Comparison of ENCODE assay signal across 8 cellular contexts in genomic region chr6:53349209-53349693, GRCh38. TPM values are rescaled to one million over a fixed set of nuclear protein-coding genes. Genes with fewer than 3 reads are reported as not detected.
DNase-seq lines count a peak whose midpoint lies in the region; ATAC-seq, FAIRE-seq and TF ChIP-seq lines count a peak whose summit lies in the region.

No MANE protein-coding gene starts in this region.

- H3K4me3 ChIP-seq in GM12875 (ENCODE audit: low read depth, low read length), result peak overlapping the region; percentile 75
- peak overlapping the region; percentile 62 for H3K4me3 ChIP-seq in RWPE2 (ENCODE audit: severe bottlenecking)
- H3K4me3 ChIP-seq in fibroblast of mammary gland (ENCODE audit: control insufficient read depth, low read depth, low read length), result peak overlapping the region; percentile 87
- peak overlapping the region; percentile 75 to 97 (median 81) for H3K4me3 ChIP-seq in gastrocnemius medialis

- intact Hi-C loops in gastrocnemius medialis (cut with DNase I; ENCODE audit: low total_unique reads), result no loop called here

- H3K27ac ChIP-seq in RWPE2 (ENCODE audit: poor library complexity, severe bottlenecking) (peak overlapping the region; percentile 68), gastrocnemius medialis (peak overlapping the region; percentile 82 to 89 (median 83))

- no peak for TF ChIP-seq POLR2A in gastrocnemius medialis (IDR thresholded peaks at IDR 0.05)

- FAIRE-seq in GM19239 (lab: Jason Lieb, UNC), result no peak

- peaks cover 4% of the 10 kb centered on the region for H3K4me1 ChIP-seq in RWPE2 (ENCODE audit: insufficient read depth, poor library complexity, severe bottlenecking)
- peaks cover 8 to 10% of the 10 kb centered on the region in 2 donors for H3K4me1 ChIP-seq in gastrocnemius medialis

- peaks cover 10% of the 10 kb centered on the region for H3K36me3 ChIP-seq in RWPE2 (ENCODE audit: low read depth)
- no peaks in the 10 kb centered on the region for H3K36me3 ChIP-seq in gastrocnemius medialis

- no peaks in the 10 kb centered on the region for H3K27me3 ChIP-seq in RWPE2 (ENCODE audit: insufficient read depth, poor library complexity, severe bottlenecking)
- peaks cover 16 to 39% (median 24%) of the 10 kb centered on the region in 3 donors for H3K27me3 ChIP-seq in gastrocnemius medialis

- H3K9me3 ChIP-seq in RWPE2 (ENCODE audit: severe bottlenecking) (no peaks in the 10 kb centered on the region), gastrocnemius medialis (no peaks in the 10 kb centered on the region)

- DNase-seq in RWPE2 (ENCODE audit: low spot score) (no peak), fibroblast of mammary gland (ENCODE audit: low read depth) (no peak), gastrocnemius medialis (no peak), activated gamma-delta T cell treated with Interleukin-2 at 50 U/mL for 16 hours (no peak), GM19239 (ENCODE audit: insufficient read length, low spot score) (no peak), NCI-H2107 (lab: John Stamatoyannopoulos, UW) (no peak)

- ATAC-seq in RWPE2 (ENCODE audit: low read depth) (no peak), gastrocnemius medialis (no peak), HG02938 (IDR thresholded peaks at IDR 0.05; ENCODE audit: unreplicated experiment) (no peak)

- TF ChIP-seq CTCF in GM12875 (IDR thresholded peaks at IDR 0.05; ENCODE audit: borderline replicate concordance, insufficient read depth, low read depth, low read length), result no peak
- no peak for TF ChIP-seq CTCF in RWPE2 (IDR thresholded peaks at IDR 0.05; ENCODE audit: poor library complexity, severe bottlenecking)
- TF ChIP-seq CTCF in fibroblast of mammary gland (conservative IDR thresholded peaks at IDR 0.05; ENCODE audit: control insufficient read depth, insufficient read depth, low read depth, low read length), result no peak
- no peak for TF ChIP-seq CTCF in gastrocnemius medialis (IDR thresholded peaks at IDR 0.05 in 4 of 5, conservative IDR thresholded peaks at IDR 0.05 in 1 of 5)

- in situ Hi-C loops in gastrocnemius medialis (cut with MboI; ENCODE audit: low sequenced_read_pairs in 4 of 4), result no loop called here

RNA-seq across cellular contexts. Expression of gene ELOVL5, which starts 0.5 kb away (rescaled TPM):
- 1 to 10 TPM; 5.6 to 7.2 (median 6.2) TPM for total RNA-seq in gastrocnemius medialis
